Comparison of ENCODE assay signal across 26 cellular contexts in the genomic region with DNA sequence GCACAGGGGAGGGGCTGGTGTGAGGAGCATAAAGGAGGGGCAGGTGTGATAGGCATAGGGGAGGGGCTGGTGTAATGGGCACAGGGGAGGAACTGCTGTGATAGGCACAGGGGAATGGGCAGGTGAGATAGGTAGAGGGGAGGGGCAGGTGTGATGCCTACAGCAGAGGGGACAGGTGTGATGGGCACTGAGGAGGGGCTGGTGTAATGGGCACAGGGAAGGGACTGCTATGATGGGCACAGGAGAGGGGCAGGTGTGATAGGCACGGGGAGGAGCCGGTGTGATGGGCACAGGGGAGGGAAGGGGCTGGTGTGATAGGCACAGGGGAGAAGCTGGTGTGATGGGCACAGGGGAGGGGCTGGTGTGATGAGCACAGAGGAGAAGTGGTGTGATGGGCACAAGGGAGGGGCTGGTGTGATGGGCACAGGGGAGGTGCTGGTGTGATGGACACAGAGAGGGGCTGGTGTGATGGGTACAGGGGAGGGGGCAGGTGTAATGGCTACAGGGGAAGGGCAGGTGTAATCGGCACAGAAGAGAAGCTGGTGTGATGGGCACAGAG. TPM values are rescaled to one million over a fixed set of nuclear protein-coding genes. Genes with fewer than 3 reads are reported as not detected.
DNase-seq lines count a peak whose midpoint lies in the region; ATAC-seq, FAIRE-seq and TF ChIP-seq lines count a peak whose summit lies in the region.
"Had no signal": no experiment of that assay in that cellular context is flagged by ENCODE, and none has a peak within 500 bp of the region (broad histone marks: within the 10 kb centered on the region; RNA-seq: fewer than 3 reads in every experiment).

No MANE protein-coding gene starts in this region.

- no peak overlapping the region for H3K27ac Mint-ChIP-seq in activated T-cell treated with anti-CD3 and anti-CD28 coated beads, Interleukin-2, amount 50 U/mL, for 72 hours
- H3K27ac Mint-ChIP-seq: CD4-positive, CD25-positive, alpha-beta regulatory T cell; CD8-positive, alpha-beta memory T cell; HFFc6; IgD-negative memory B cell had no signal

- ATAC-seq in activated T-cell treated with anti-CD3 and anti-CD28 coated beads, Interleukin-2, amount 50 U/mL, for 72 hours (replicated peaks in 1 of 2): no peak
- ATAC-seq in GM18517 (IDR thresholded peaks at IDR 0.05; ENCODE audit: unreplicated experiment): no peak
- ATAC-seq: GM12878, HepG2 had no signal

- no peaks in the 10 kb centered on the region for H3K36me3 ChIP-seq in bronchial epithelial cell (ENCODE audit: control insufficient read depth, insufficient read depth, low read length)
- H3K36me3 ChIP-seq: BE2C had no signal

- no peak overlapping the region for H3K4me3 ChIP-seq in bronchial epithelial cell (ENCODE audit: low read depth, low read length)
- H3K4me3 ChIP-seq: GM12878, GM23248 had no signal

- no peaks in the 10 kb centered on the region for H3K9me3 Mint-ChIP-seq in activated T-cell treated with anti-CD3 and anti-CD28 coated beads, Interleukin-2, amount 50 U/mL, for 72 hours
- H3K9me3 Mint-ChIP-seq: CD4-positive, CD25-positive, alpha-beta regulatory T cell; CD8-positive, alpha-beta memory T cell; HFFc6 had no signal

- peak; percentile 7 to 9 for DNase-seq in activated T-cell treated with anti-CD3 and anti-CD28 coated beads, Interleukin-2, amount 50 U/mL, for 48 hours
- no peak for DNase-seq in activated T-cell treated with anti-CD3 and anti-CD28 coated beads, Interleukin-2, amount 50 U/mL, for 72 hours
- DNase-seq in bronchial epithelial cell (ENCODE audit: low read depth) (no peak), islet precursor cell (peak; percentile 30), urothelium cell line (ENCODE audit: low spot score) (no peak), NCI-H524 (lab: John Stamatoyannopoulos, UW) (no peak)
- DNase-seq: ACHN; BE2C; C1 segment of cervical spinal cord; CD4-positive, CD25-positive, alpha-beta regulatory T cell; CD8-positive, alpha-beta memory T cell; COR-L47; DMS 273 treated with DMSO at 0.1 percent for 48 hours; DMS53; DND-41; EL; GM23248; HCEC 1CT; HFFc6 had no signal

- TF ChIP-seq CTCF in bronchial epithelial cell (IDR thresholded peaks at IDR 0.05; ENCODE audit: insufficient read depth, low read length, severe bottlenecking): no peak

- H3K4me1 Mint-ChIP-seq in activated T-cell treated with anti-CD3 and anti-CD28 coated beads, Interleukin-2, amount 50 U/mL, for 72 hours (ENCODE audit: low read depth): peaks cover 15% of the 10 kb centered on the region
- H3K4me1 Mint-ChIP-seq: CD4-positive, CD25-positive, alpha-beta regulatory T cell; IgD-negative memory B cell had no signal

- H3K27me3 ChIP-seq in bronchial epithelial cell (ENCODE audit: control insufficient read depth, insufficient read depth, low read length): no peaks in the 10 kb centered on the region
- H3K27me3 ChIP-seq: BE2C had no signal

- no peaks in the 10 kb centered on the region for H3K36me3 Mint-ChIP-seq in activated T-cell treated with anti-CD3 and anti-CD28 coated beads, Interleukin-2, amount 50 U/mL, for 72 hours (ENCODE audit: insufficient read depth in 2 of 2)
- H3K36me3 Mint-ChIP-seq: CD4-positive, CD25-positive, alpha-beta regulatory T cell; CD8-positive, alpha-beta memory T cell; IgD-negative memory B cell had no signal

- peaks cover 57% of the 10 kb centered on the region for H3K27me3 Mint-ChIP-seq in activated T-cell treated with anti-CD3 and anti-CD28 coated beads, Interleukin-2, amount 50 U/mL, for 72 hours (ENCODE audit: low read depth)

- no peak overlapping the region for H3K4me3 Mint-ChIP-seq in activated T-cell treated with anti-CD3 and anti-CD28 coated beads, Interleukin-2, amount 50 U/mL, for 72 hours
- H3K4me3 Mint-ChIP-seq: CD4-positive, CD25-positive, alpha-beta regulatory T cell; CD8-positive, alpha-beta memory T cell; HFFc6; IgD-negative memory B cell had no signal

- FAIRE-seq in bronchial epithelial cell (lab: Jason Lieb, UNC) (peak; percentile 62), urothelium cell line (lab: Jason Lieb, UNC) (peak; percentile 13)
- FAIRE-seq: A204.1, GM12878, GM19239, H54, HepG2 had no signal

RNA-seq across cellular contexts. Expression of gene POP4, which starts 39.5 kb away (rescaled TPM):
- 10 to 100 TPM; 62.6 to 65.3 TPM for total RNA-seq in activated T-cell treated with anti-CD3 and anti-CD28 coated beads, Interleukin-2, amount 50 U/mL, for 72 hours
- total RNA-seq in bronchial epithelial cell: 58.7 and 79.2 TPM in 2 replicates

RNA-seq across cellular contexts. Expression of gene VSTM2B, which starts 40.8 kb away (rescaled TPM):
- not detected for total RNA-seq in activated T-cell treated with anti-CD3 and anti-CD28 coated beads, Interleukin-2, amount 50 U/mL, for 72 hours
- total RNA-seq in bronchial epithelial cell: not detected in 2 replicates
- total RNA-seq: CD4-positive, CD25-positive, alpha-beta regulatory T cell; CD8-positive, alpha-beta memory T cell; GM12878; GM23248; HepG2; HFFc6 had no signal

Comparison
In these comparisons a context has a peak if more than half of its experiments do, and no peak if none do; other contexts are left out.
1. DNase-seq: peak in activated T-cell treated with anti-CD3 and anti-CD28 coated beads, Interleukin-2, amount 50 U/mL, for 48 hours (2 of 2) and islet precursor cell (single experiment); none in activated T-cell treated with anti-CD3 and anti-CD28 coated beads, Interleukin-2, amount 50 U/mL, for 72 hours (0 of 2), bronchial epithelial cell (single experiment), urothelium cell line (single experiment) and NCI-H524 (0 of 2).